20 cellular contexts compared by ENCODE assay signal in genomic region chr5:137287564-137287963, GRCh38.
DNase-seq lines count a peak whose midpoint lies in the region; ATAC-seq and TF ChIP-seq lines count a peak whose summit lies in the region.
"Had no signal": no experiment of that assay in that cellular context is flagged by ENCODE, and none has a peak within 500 bp of the region (broad histone marks: within the 10 kb centered on the region; RNA-seq: fewer than 3 reads in every experiment).

No MANE protein-coding gene starts in this region.

- H3K27me3 ChIP-seq in neural progenitor cell = no peaks in the 10 kb centered on the region
- H3K27me3 ChIP-seq: BLaER1 had no signal

- H2AFZ ChIP-seq in neural progenitor cell (replicated peaks) = no peak overlapping the region

- H3K9ac ChIP-seq in neural progenitor cell = no peak overlapping the region
- H3K9ac ChIP-seq: BLaER1 had no signal

- no peak for TF ChIP-seq CTCF in neural progenitor cell (IDR thresholded peaks at IDR 0.05)

- H3K27ac ChIP-seq in neural progenitor cell = no peak overlapping the region
- H3K27ac ChIP-seq: 22Rv1, BLaER1, C4-2B had no signal

- no peaks in the 10 kb centered on the region for H3K9me3 ChIP-seq in neural progenitor cell (ENCODE audit: low read depth)
- H3K9me3 ChIP-seq in T-helper 17 cell (ENCODE audit: control insufficient read depth, low read length, poor library complexity, severe bottlenecking) = no peaks in the 10 kb centered on the region
- H3K9me3 ChIP-seq: BLaER1, Caco-2, HAP-1 had no signal

- H3K4me1 ChIP-seq in neural progenitor cell = no peaks in the 10 kb centered on the region
- H3K4me1 ChIP-seq: Caco-2, HAP-1 had no signal

- peak; percentile 29 for DNase-seq in NCI-H1694 (lab: John Stamatoyannopoulos, UW)
- no peak for DNase-seq in NCI-H1694 treated with DMSO at 0.1 percent for 48 hours (lab: John Stamatoyannopoulos, UW)
- peak; percentile 43 for DNase-seq in LHCN-M2 (ENCODE audit: low read depth)
- DNase-seq in NCI-H69 (lab: John Stamatoyannopoulos, UW) = peak; percentile 33
- DNase-seq in neural progenitor cell (ENCODE audit: low spot score) = no peak
- DNase-seq in epidermal melanocyte (ENCODE audit: insufficient read length, low spot score) = no peak
- DNase-seq in T-helper 17 cell = no peak
- DNase-seq: Caco-2; CD4-positive, CD25-positive, alpha-beta regulatory T cell; CD8-positive, alpha-beta T cell; DMS153; DND-41; GOT3; HFFc6 had no signal

- H3K27ac Mint-ChIP-seq in neural progenitor cell (peak overlapping the region; percentile 20), T-helper 17 cell (no peak overlapping the region)
- H3K27ac Mint-ChIP-seq: B cell; CD4-positive, CD25-positive, alpha-beta regulatory T cell; CD8-positive, alpha-beta T cell; HFFc6 had no signal

- ATAC-seq in HG02981 (IDR thresholded peaks at IDR 0.05; ENCODE audit: unreplicated experiment) = no peak
- no peak for ATAC-seq in T-helper 17 cell
- ATAC-seq: CD8-positive, alpha-beta T cell had no signal

- no peaks in the 10 kb centered on the region for H3K79me2 ChIP-seq in neural progenitor cell (ENCODE audit: low read depth)

- H3F3A ChIP-seq in neural progenitor cell (ENCODE audit: low read depth) = no peaks in the 10 kb centered on the region

- H3K9me3 Mint-ChIP-seq in neural progenitor cell = no peaks in the 10 kb centered on the region
- H3K9me3 Mint-ChIP-seq: CD8-positive, alpha-beta T cell; HFFc6 had no signal

- peaks cover 13% of the 10 kb centered on the region for H3K27me3 Mint-ChIP-seq in neural progenitor cell (ENCODE audit: insufficient read depth, low read depth)
- H3K27me3 Mint-ChIP-seq in T-helper 17 cell = peaks cover 36% of the 10 kb centered on the region

- H3K4me3 Mint-ChIP-seq in neural progenitor cell = no peak overlapping the region
- H3K4me3 Mint-ChIP-seq in T-helper 17 cell = no peak overlapping the region
- H3K4me3 Mint-ChIP-seq: B cell; CD4-positive, CD25-positive, alpha-beta regulatory T cell; CD8-positive, alpha-beta T cell; HFFc6 had no signal

- no peaks in the 10 kb centered on the region for H3K36me3 Mint-ChIP-seq in neural progenitor cell
- H3K36me3 Mint-ChIP-seq in T-helper 17 cell (ENCODE audit: low read depth) = no peaks in the 10 kb centered on the region
- H3K36me3 Mint-ChIP-seq: CD4-positive, CD25-positive, alpha-beta regulatory T cell; CD8-positive, alpha-beta T cell had no signal

- H3K4me2 ChIP-seq in neural progenitor cell = no peak overlapping the region
- H3K4me2 ChIP-seq: BLaER1 had no signal

- H3K4me1 Mint-ChIP-seq in neural progenitor cell (peaks cover 32% of the 10 kb centered on the region), T-helper 17 cell (no peaks in the 10 kb centered on the region)
- H3K4me1 Mint-ChIP-seq: B cell; CD4-positive, CD25-positive, alpha-beta regulatory T cell had no signal

- no peaks in the 10 kb centered on the region for H3K36me3 ChIP-seq in neural progenitor cell
- H3K36me3 ChIP-seq: BLaER1, HAP-1 had no signal

- no peaks in the 10 kb centered on the region for H4K20me1 ChIP-seq in neural progenitor cell (ENCODE audit: low read depth)
- H4K20me1 ChIP-seq: BLaER1 had no signal

- H3K4me3 ChIP-seq in neural progenitor cell = no peak overlapping the region
- H3K4me3 ChIP-seq: BLaER1, HAP-1 had no signal

Comparison
In these comparisons a context has a peak if more than half of its experiments do, and no peak if none do; other contexts are left out.
1. DNase-seq: peak in NCI-H1694 (single experiment), LHCN-M2 (single experiment) and NCI-H69 (single experiment); none in NCI-H1694 treated with DMSO at 0.1 percent for 48 hours (single experiment), neural progenitor cell (single experiment), epidermal melanocyte (single experiment) and T-helper 17 cell (0 of 3).